ENCODE assay signal across 19 cellular contexts in the genomic region with DNA sequence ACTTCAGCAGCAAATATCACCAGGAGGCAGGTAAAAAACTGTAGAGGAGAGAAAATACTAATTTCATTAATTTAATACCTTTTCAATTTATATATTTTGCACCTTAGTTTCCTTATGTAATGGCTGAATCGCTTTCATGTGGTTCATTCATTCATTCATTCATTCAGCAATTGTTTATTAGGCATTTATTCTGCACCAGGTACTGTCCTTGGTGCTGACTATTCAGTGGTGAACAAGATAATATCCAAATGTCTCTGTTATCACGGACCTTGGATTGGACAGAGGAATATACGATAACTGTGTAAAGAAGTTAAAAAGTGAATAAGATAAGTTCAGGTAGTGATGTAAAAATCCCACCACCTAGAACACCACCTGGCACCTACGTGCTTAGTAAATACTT. TPM values are rescaled to one million over a fixed set of nuclear protein-coding genes. Genes with fewer than 3 reads are reported as not detected.
"Had no signal": no experiment of that assay in that cellular context is flagged by ENCODE, and none has a peak within 500 bp of the region (broad histone marks: within the 10 kb centered on the region; RNA-seq: fewer than 3 reads in every experiment).

No MANE protein-coding gene starts in this region.

- H3K4me3 ChIP-seq: esophagus muscularis mucosa, right lobe of liver, tibial nerve had no signal

- H3K27ac ChIP-seq: right lobe of liver, tibial nerve had no signal

- H3K4me3 Mint-ChIP-seq: activated CD8-positive, alpha-beta T cell treated with anti-CD3 and anti-CD28 coated beads, Interleukin-2, amount 10 ng/mL, durations not matched to agents 7 days and 5 days; activated T-helper 17 cell treated with anti-CD3 and anti-CD28 coated beads, Interleukin-2, amount 50 U/mL, for 72 hours; stimulated activated naive B cell treated with anti-CD40 and anti-IgM and Interleukin-4, amounts not matched to agents 10 μg/mL and 1 μg/mL and 100 μg/mL, for 72 hours had no signal

- ATAC-seq: activated CD8-positive, alpha-beta T cell treated with anti-CD3 and anti-CD28 coated beads, Interleukin-2, amount 10 ng/mL, durations not matched to agents 7 days and 5 days; activated T-helper 17 cell treated with anti-CD3 and anti-CD28 coated beads, Interleukin-2, amount 50 U/mL, for 72 hours; right lobe of liver; stimulated activated naive B cell treated with anti-CD40 and anti-IgM and Interleukin-4, amounts not matched to agents 10 μg/mL and 1 μg/mL and 100 μg/mL, for 72 hours had no signal

- H3K36me3 Mint-ChIP-seq: stimulated activated naive B cell treated with anti-CD40 and anti-IgM and Interleukin-4, amounts not matched to agents 10 μg/mL and 1 μg/mL and 100 μg/mL, for 72 hours had no signal

- H3K27ac Mint-ChIP-seq: activated CD8-positive, alpha-beta T cell treated with anti-CD3 and anti-CD28 coated beads, Interleukin-2, amount 10 ng/mL, durations not matched to agents 7 days and 5 days; activated T-helper 17 cell treated with anti-CD3 and anti-CD28 coated beads, Interleukin-2, amount 50 U/mL, for 72 hours; stimulated activated naive B cell treated with anti-CD40 and anti-IgM and Interleukin-4, amounts not matched to agents 10 μg/mL and 1 μg/mL and 100 μg/mL, for 72 hours had no signal

- H3K36me3 ChIP-seq: right lobe of liver, tibial nerve had no signal

- FAIRE-seq: endometrium had no signal

- H3K9me3 Mint-ChIP-seq: activated T-helper 17 cell treated with anti-CD3 and anti-CD28 coated beads, Interleukin-2, amount 50 U/mL, for 72 hours; stimulated activated naive B cell treated with anti-CD40 and anti-IgM and Interleukin-4, amounts not matched to agents 10 μg/mL and 1 μg/mL and 100 μg/mL, for 72 hours had no signal

- H3K4me1 ChIP-seq: right lobe of liver had no signal

- H3K27me3 Mint-ChIP-seq: activated T-helper 17 cell treated with anti-CD3 and anti-CD28 coated beads, Interleukin-2, amount 50 U/mL, for 72 hours; stimulated activated naive B cell treated with anti-CD40 and anti-IgM and Interleukin-4, amounts not matched to agents 10 μg/mL and 1 μg/mL and 100 μg/mL, for 72 hours had no signal

- H3K9me3 ChIP-seq: esophagus muscularis mucosa, right lobe of liver, tibial nerve had no signal

- H3K27me3 ChIP-seq: esophagus muscularis mucosa, right lobe of liver, tibial nerve had no signal

- DNase-seq: activated CD4-positive, alpha-beta T cell treated with anti-CD3 and anti-CD28 coated beads for 4 hours; activated CD8-positive, alpha-beta T cell treated with anti-CD3 and anti-CD28 coated beads, Interleukin-2, amount 10 ng/mL, durations not matched to agents 7 days and 5 days; activated naive CD4-positive, alpha-beta T cell treated with anti-CD3 and anti-CD28 coated beads, Interleukin-2, amount 50 U/mL, for 16 hours; central memory CD4-positive, alpha-beta T cell; hypothalamus; midbrain; right lobe of liver; stimulated activated CD4-positive, alpha-beta T cell treated with anti-CD3 and anti-CD28 coated beads, Interleukin-2, amount 100 ng/mL, for 24 hours; stimulated activated naive B cell treated with anti-CD40 and anti-IgM and Interleukin-4, amounts not matched to agents 10 μg/mL and 1 μg/mL and 100 μg/mL, for 72 hours; T-helper 9 cell had no signal

RNA-seq across cellular contexts. Expression of a gene that starts 30.9 kb away (rescaled TPM):
- total RNA-seq: activated CD8-positive, alpha-beta T cell treated with anti-CD3 and anti-CD28 coated beads, Interleukin-2, amount 10 ng/mL, durations not matched to agents 7 days and 5 days; activated T-helper 17 cell treated with anti-CD3 and anti-CD28 coated beads, Interleukin-2, amount 50 U/mL, for 72 hours; dermis microvascular lymphatic vessel endothelial cell; esophagus muscularis mucosa; fibroblast of villous mesenchyme; lower leg skin; posterior vena cava; right lobe of liver; subcutaneous adipose tissue; tibial nerve had no signal
